14 cellular contexts compared by ENCODE assay signal in the genomic region with DNA sequence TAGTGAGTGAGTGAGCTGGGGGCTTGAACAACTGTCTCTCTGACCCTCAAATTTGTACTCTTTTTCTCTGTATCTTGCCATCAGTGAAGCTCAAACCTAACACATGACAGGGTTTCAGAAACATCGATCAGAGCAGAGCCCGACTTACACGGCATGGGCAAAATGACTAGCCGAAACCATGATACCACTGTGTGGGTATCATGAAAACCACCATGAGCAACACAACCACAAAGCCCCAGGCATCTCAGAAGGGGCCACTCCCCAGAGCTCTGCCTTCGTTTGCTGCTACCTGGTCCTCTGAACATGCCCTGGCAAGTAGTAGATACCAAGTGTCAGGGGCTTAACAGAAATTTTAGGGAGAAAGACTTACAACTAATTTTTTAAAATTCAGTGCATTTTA.
A peak's percentile ranks its signal among the peaks of the same experiment; 100 is the strongest.
DNase-seq lines count a peak whose midpoint lies in the region; ATAC-seq and TF ChIP-seq lines count a peak whose summit lies in the region.
"Had no signal": no experiment of that assay in that cellular context is flagged by ENCODE, and none has a peak within 500 bp of the region (broad histone marks: within the 10 kb centered on the region; RNA-seq: fewer than 3 reads in every experiment).

No MANE protein-coding gene starts in this region.

- CTCF ChIA-PET in Calu3 (lab: Charles Lee), result interaction anchor here (0.7 to 1.9 kb wide), 4 partner anchors 10 to 191 kb away, joined by 3 to 7 read pairs (median 4); no protein-coding TSS in a partner anchor
- CTCF ChIA-PET in mammary epithelial cell (lab: Charles Lee; ENCODE audit: low non-redundant PET), result no interaction called here

- BruUV-seq in Calu3 (replicated peaks; lab: Mats Ljungman, UMichigan) (TSS peak; percentile 85), mammary epithelial cell (replicated peaks; lab: Mats Ljungman, UMichigan) (no TSS peak)

- H4K20me1 ChIP-seq in mammary epithelial cell (ENCODE audit: insufficient read depth, low read length), result no peaks in the 10 kb centered on the region

- no peak overlapping the region for H3K4me3 ChIP-seq in mammary epithelial cell (replicated peaks in 1 of 3; ENCODE audit: insufficient read depth in 1 of 3, low read depth in 2 of 3, low read length in 3 of 3)

- no peak overlapping the region for H3K4me3 Mint-ChIP-seq in Calu3 (ENCODE audit: low read depth, unreplicated experiment)

- H3K4me2 ChIP-seq in mammary epithelial cell (ENCODE audit: insufficient read depth, low read depth, low read length), result peak overlapping the region; percentile 64

- peak overlapping the region; percentile 80 for H3K9ac ChIP-seq in mammary epithelial cell (ENCODE audit: insufficient read depth, low read length)
- H3K9ac ChIP-seq: parathyroid adenoma had no signal

- no peaks in the 10 kb centered on the region for H3K9me3 ChIP-seq in mammary epithelial cell (replicated peaks; ENCODE audit: insufficient read depth, low read length)

- peaks cover 13% of the 10 kb centered on the region for H3K36me3 Mint-ChIP-seq in Calu3 (ENCODE audit: insufficient read depth, unreplicated experiment)

- H3K9me3 Mint-ChIP-seq in Calu3 (ENCODE audit: low read depth, unreplicated experiment), result peaks cover 2% of the 10 kb centered on the region

- WGBS in mammary epithelial cell (ENCODE audit: low coverage, missing lambda C conversion rate), result 0% methylated on average over 5 of the region's 5 CpGs

- H3K27ac ChIP-seq in mammary epithelial cell (ENCODE audit: insufficient read depth, low read depth, low read length), result peak overlapping the region; percentile 100
- H3K27ac ChIP-seq: brain microvascular endothelial cell, parathyroid adenoma had no signal

- no peaks in the 10 kb centered on the region for H3K36me3 ChIP-seq in mammary epithelial cell (ENCODE audit: insufficient read depth, low read length)
- H3K36me3 ChIP-seq: brain microvascular endothelial cell had no signal

- ATAC-seq in GM18520 (IDR thresholded peaks at IDR 0.05; ENCODE audit: unreplicated experiment) (peak; percentile 73), GM21737 (IDR thresholded peaks at IDR 0.05; ENCODE audit: unreplicated experiment) (no peak), GM21619 (IDR thresholded peaks at IDR 0.05; ENCODE audit: unreplicated experiment) (no peak)
- ATAC-seq: left ventricle myocardium superior had no signal

- H3K4me1 Mint-ChIP-seq in Calu3 (ENCODE audit: low read depth, unreplicated experiment), result peaks cover 38% of the 10 kb centered on the region

- in situ Hi-C loops in mammary epithelial cell (cut with MboI; ENCODE audit: low sequenced_read_pairs in 2 of 2), result no loop called here

- H3K27me3 ChIP-seq in mammary epithelial cell (ENCODE audit: insufficient read depth, low read length), result no peaks in the 10 kb centered on the region
- H3K27me3 ChIP-seq: brain microvascular endothelial cell had no signal

- H3K4me1 ChIP-seq in mammary epithelial cell (ENCODE audit: insufficient read depth, low read length), result peaks cover 42% of the 10 kb centered on the region
- H3K4me1 ChIP-seq: parathyroid adenoma had no signal

- peak; percentile 19 for DNase-seq in Calu3
- DNase-seq in HT1080 (ENCODE audit: low read depth), result peak; percentile 54
- DNase-seq in mammary epithelial cell, result peak; percentile 99
- no peak for DNase-seq in NK-92 (lab: John Stamatoyannopoulos, UW; ENCODE audit: unreplicated experiment)
- no peak for DNase-seq in DMS114 treated with DMSO at 0.1 percent for 48 hours (lab: John Stamatoyannopoulos, UW; ENCODE audit: unreplicated experiment)
- DNase-seq: activated CD4-positive, alpha-beta T cell treated with anti-CD3 and anti-CD28 coated beads, Interleukin-2, amount 50 U/mL, for 1 hour; activated naive CD4-positive, alpha-beta T cell; brain microvascular endothelial cell; left ventricle myocardium superior; SIG-M5 had no signal

- H2AFZ ChIP-seq in mammary epithelial cell (ENCODE audit: low read depth, low read length), result no peak overlapping the region
- H2AFZ ChIP-seq: parathyroid adenoma had no signal

- dilution Hi-C loops in mammary epithelial cell (cut with HindIII; ENCODE audit: low sequenced_read_pairs), result no loop called here

- no peak overlapping the region for H3K27ac Mint-ChIP-seq in Calu3 (ENCODE audit: unreplicated experiment)

- H3K79me2 ChIP-seq in mammary epithelial cell (ENCODE audit: insufficient read depth, low read length), result no peaks in the 10 kb centered on the region
- H3K79me2 ChIP-seq: parathyroid adenoma had no signal

- intact Hi-C loops in Calu3 (cut with micrococcal nuclease; ENCODE audit: unreplicated experiment) (loop anchor here (1.0 to 5.0 kb wide), 4 partner anchors 47 to 247 kb away; no protein-coding TSS in a partner anchor), mammary epithelial cell (cut with micrococcal nuclease) (loop anchor here (1.0 to 5.0 kb wide), 5 partner anchors 46 to 438 kb away; partner anchors contain the start of gene FGFR2)

- TF ChIP-seq CTCF in Calu3 (IDR thresholded peaks at IDR 0.05; ENCODE audit: unreplicated experiment) (no peak), mammary epithelial cell (conservative IDR thresholded peaks at IDR 0.05 in 1 of 2, IDR thresholded peaks at IDR 0.05 in 1 of 2; ENCODE audit: extremely low read depth in 1 of 2, insufficient read depth in 1 of 2, low read depth in 1 of 2, low read length in 2 of 2) (no peak)

- H3K27me3 Mint-ChIP-seq in Calu3 (ENCODE audit: unreplicated experiment), result no peaks in the 10 kb centered on the region

Comparison
In these comparisons a context has a peak if more than half of its experiments do, and no peak if none do; other contexts are left out.
1. DNase-seq: peak in Calu3 (single experiment), HT1080 (single experiment) and mammary epithelial cell (single experiment); none in NK-92 (single experiment) and DMS114 treated with DMSO at 0.1 percent for 48 hours (single experiment).